Comparison of ENCODE assay signal across 8 cellular contexts in genomic region chr14:68781161-68782021, GRCh38. TPM values are rescaled to one million over a fixed set of nuclear protein-coding genes. Genes with fewer than 3 reads are reported as not detected.
DNase-seq lines count a peak whose midpoint lies in the region; TF ChIP-seq lines count a peak whose summit lies in the region.

No MANE protein-coding gene starts in this region.

- TF ChIP-seq CTCF in left ventricle myocardium inferior (IDR thresholded peaks at IDR 0.05; ENCODE audit: borderline replicate concordance) (no peak), smooth muscle cell (IDR thresholded peaks at IDR 0.05; ENCODE audit: borderline replicate concordance, insufficient read depth, poor library complexity, severe bottlenecking) (no peak)

- intact Hi-C loops in left ventricle myocardium inferior (cut with micrococcal nuclease): no loop called here

- H3F3A ChIP-seq in smooth muscle cell (ENCODE audit: low read depth): peaks cover 60% of the 10 kb centered on the region

- no peak overlapping the region for H2AFZ ChIP-seq in smooth muscle cell (ENCODE audit: low read depth)

- H3K27me3 ChIP-seq in left ventricle myocardium inferior (ENCODE audit: low read depth) (no peaks in the 10 kb centered on the region), smooth muscle cell (ENCODE audit: low read depth) (no peaks in the 10 kb centered on the region)

- no peaks in the 10 kb centered on the region for H3K9me3 Mint-ChIP-seq in IgD-negative memory B cell

- H3K27ac ChIP-seq in left ventricle myocardium inferior (replicated peaks) (peak overlapping the region; percentile 78), smooth muscle cell (ENCODE audit: low read depth) (peak overlapping the region; percentile 92)

- H3K4me1 ChIP-seq in left ventricle myocardium inferior: peaks cover 52% of the 10 kb centered on the region
- peaks cover 24% of the 10 kb centered on the region for H3K4me1 ChIP-seq in smooth muscle cell (ENCODE audit: low read depth)

- peak overlapping the region in 2 of 3 donors; percentile 26 to 46 for H3K27ac Mint-ChIP-seq in IgD-negative memory B cell

- DNase-seq in activated T-helper 1 cell treated with Interleukin-2 at 50 U/mL for 16 hours (ENCODE audit: low read depth) (peak; percentile 60), left ventricle myocardium inferior (no peak), smooth muscle cell (lab: John Stamatoyannopoulos, UW; ENCODE audit: unreplicated experiment) (no peak), MV-4-11 (lab: John Stamatoyannopoulos, UW) (no peak), RKO (ENCODE audit: low spot score) (no peak), SHP77 (lab: John Stamatoyannopoulos, UW) (no peak), NCI-H748 (lab: John Stamatoyannopoulos, UW; ENCODE audit: unreplicated experiment) (no peak)

- H4K20me1 ChIP-seq in smooth muscle cell (ENCODE audit: low read depth): peaks cover 1% of the 10 kb centered on the region

- H3K9me3 ChIP-seq in left ventricle myocardium inferior (replicated peaks) (no peaks in the 10 kb centered on the region), smooth muscle cell (replicated peaks; ENCODE audit: low read depth) (no peaks in the 10 kb centered on the region)

- H3K4me3 ChIP-seq in left ventricle myocardium inferior (no peak overlapping the region), smooth muscle cell (no peak overlapping the region)

- H3K4me1 Mint-ChIP-seq in IgD-negative memory B cell: peaks cover 18 to 29% (median 27%) of the 10 kb centered on the region in 3 donors

- WGBS in smooth muscle cell (ENCODE audit: low lambda C conversion rate): 88% methylated on average over 14 of the region's 14 CpGs

- H3K79me2 ChIP-seq in smooth muscle cell (ENCODE audit: low read depth): no peaks in the 10 kb centered on the region

- H3K36me3 Mint-ChIP-seq in IgD-negative memory B cell: no peaks in the 10 kb centered on the region

- H3K9ac ChIP-seq in smooth muscle cell (ENCODE audit: low read depth): peak overlapping the region; percentile 57

- peak overlapping the region; percentile 77 for H3K4me2 ChIP-seq in smooth muscle cell

- H3K27me3 Mint-ChIP-seq in IgD-negative memory B cell: no peaks in the 10 kb centered on the region

- no peaks in the 10 kb centered on the region for H3K36me3 ChIP-seq in left ventricle myocardium inferior
- no peaks in the 10 kb centered on the region for H3K36me3 ChIP-seq in smooth muscle cell (ENCODE audit: low read depth)

- peak overlapping the region in 3 of 4 donors; percentile 14 to 61 (median 61) for H3K4me3 Mint-ChIP-seq in IgD-negative memory B cell

RNA-seq across cellular contexts. Expression of gene ZFP36L1, which starts 11.5 kb away (rescaled TPM):
- polyA plus RNA-seq in IgD-negative memory B cell: 275 TPM
- total RNA-seq in left ventricle myocardium inferior: 48.0 TPM
- total RNA-seq in smooth muscle cell: 133 and 166 TPM in 2 replicates
- 418 and 450 TPM in 2 replicates for polyA plus RNA-seq in smooth muscle cell
